In genomic region chr17:17298108-17298507, GRCh38 we compare ENCODE assay signal across 1 cellular context.
TF ChIP-seq lines count a peak whose summit lies in the region.

No MANE protein-coding gene starts in this region.

TF ChIP-seq in HEK293, 187 proteins besides CTCF, POLR2A, EP300 and RAD21 (continued from another document):
- TF ChIP-seq SETDB1 (IDR thresholded peaks at IDR 0.05; ENCODE audit: insufficient read length, low read length), result no peak
- TF ChIP-seq ZNF558 (tag by site-specific recombination; IDR thresholded peaks at IDR 0.05), result no peak
- no peak for TF ChIP-seq PRDM10 (tag by site-specific recombination; IDR thresholded peaks at IDR 0.05)
- TF ChIP-seq ZNF473 (tag by site-specific recombination; IDR thresholded peaks at IDR 0.05), result no peak
- TF ChIP-seq ZNF785 (tag by site-specific recombination; IDR thresholded peaks at IDR 0.05), result no peak
- no peak for TF ChIP-seq ZNF501 (tag by site-specific recombination; IDR thresholded peaks at IDR 0.05)
